ENCODE assay signal across 28 cellular contexts in genomic region chr15:68507447-68507846, GRCh38.
DNase-seq lines count a peak whose midpoint lies in the region; FAIRE-seq and TF ChIP-seq lines count a peak whose summit lies in the region.
"Had no signal": no experiment of that assay in that cellular context is flagged by ENCODE, and none has a peak within 500 bp of the region (broad histone marks: within the 10 kb centered on the region; RNA-seq: fewer than 3 reads in every experiment).

No MANE protein-coding gene starts in this region.

- H2BK5ac ChIP-seq in H9 (ENCODE audit: insufficient read length, low read length) (no peak overlapping the region), H1 (ENCODE audit: low read depth, low read length) (no peak overlapping the region)

- H3K79me2 ChIP-seq in H9 (ENCODE audit: insufficient read depth, low read length) (no peaks in the 10 kb centered on the region), H1 (ENCODE audit: control insufficient read depth in 1 of 2, insufficient read depth in 2 of 2, low read length in 2 of 2) (no peaks in the 10 kb centered on the region)

- H3K27me3 ChIP-seq in H9 (ENCODE audit: insufficient read depth, low read length) (no peaks in the 10 kb centered on the region), H1 (replicated peaks in 1 of 4; ENCODE audit: control insufficient read depth in 3 of 4, extremely low read depth in 1 of 4, insufficient read depth in 3 of 4, low read length in 3 of 4) (no peaks in the 10 kb centered on the region; a peak in 1 of 7 replicates)
- H3K27me3 ChIP-seq: BE2C, MG63 had no signal

- no peak overlapping the region for H4K91ac ChIP-seq in H9 (ENCODE audit: insufficient read length, low read depth, low read length)
- H4K91ac ChIP-seq in H1 (replicated peaks; ENCODE audit: insufficient read length, low read length), result no peak overlapping the region

- H4K20me1 ChIP-seq in H9 (ENCODE audit: control insufficient read depth, insufficient read depth, insufficient read length) (no peaks in the 10 kb centered on the region), H1 (replicated peaks in 1 of 2; ENCODE audit: control insufficient read depth in 1 of 2, insufficient read depth in 2 of 2, low read length in 2 of 2) (no peaks in the 10 kb centered on the region)

- no peak for TF ChIP-seq EP300 in H1 (IDR thresholded peaks at IDR 0.05; ENCODE audit: borderline replicate concordance in 1 of 2, low read depth in 2 of 2, low read length in 2 of 2)

- H3K9me3 Mint-ChIP-seq in H9, result peaks cover 0 to under 1% of the 10 kb centered on the region in 2 experiments; a peak in 1 of 5 replicates
- no peaks in the 10 kb centered on the region for H3K9me3 Mint-ChIP-seq in activated T-helper 1 cell treated with anti-CD3 and anti-CD28 coated beads, Interleukin-12 subunit alpha, Interleukin-12 subunit beta, Interleukin-2, Interleukin-4 antibody, amounts not matched to agents 30 ng/mL and 10 ng/mL and 1 ng/mL, durations not matched to agents 14 hours and 24 hours and 36 hours
- H3K9me3 Mint-ChIP-seq in osteocyte (ENCODE audit: unreplicated experiment), result no peaks in the 10 kb centered on the region
- H3K9me3 Mint-ChIP-seq: CD14-positive monocyte; HFFc6; T-helper 2 cell treated with Interferon-gamma antibody and Interleukin-4, amounts not matched to agents 5 μg/mL and 100 μg/mL, for 36 hours had no signal

- H4K5ac ChIP-seq in H9 (ENCODE audit: insufficient read length, low read depth, low read length) (no peak overlapping the region), H1 (ENCODE audit: insufficient read length, low read depth, low read length) (no peak overlapping the region)

- H2BK20ac ChIP-seq in H9 (ENCODE audit: low read depth, low read length, poor library complexity, severe bottlenecking), result no peak overlapping the region
- 0 out of 2 replicates have a peak overlapping the region, but pooled peaks have one; percentile 21 for H2BK20ac ChIP-seq in H1 (ENCODE audit: low read length)

- no peaks in the 10 kb centered on the region for H3K36me3 ChIP-seq in H1 (ENCODE audit: control insufficient read depth in 2 of 4, insufficient read depth in 4 of 4, low read length in 3 of 4)
- H3K36me3 ChIP-seq: BE2C, MG63 had no signal

- H3K14ac ChIP-seq in H9 (ENCODE audit: insufficient read depth, low read length) (no peak overlapping the region), H1 (ENCODE audit: insufficient read length) (no peak overlapping the region)

- H3K36me3 Mint-ChIP-seq in H9 (ENCODE audit: insufficient read depth in 1 of 3, low read depth in 3 of 3) (peaks cover 0 to 8% (median 0%) of the 10 kb centered on the region in 3 experiments; a peak in 3 of 7 replicates), osteocyte (ENCODE audit: unreplicated experiment) (no peaks in the 10 kb centered on the region)
- no peaks in the 10 kb centered on the region for H3K36me3 Mint-ChIP-seq in activated T-helper 1 cell treated with anti-CD3 and anti-CD28 coated beads, Interleukin-12 subunit alpha, Interleukin-12 subunit beta, Interleukin-2, Interleukin-4 antibody, amounts not matched to agents 30 ng/mL and 10 ng/mL and 1 ng/mL, durations not matched to agents 14 hours and 24 hours and 36 hours (ENCODE audit: low read depth)
- H3K36me3 Mint-ChIP-seq: CD14-positive monocyte had no signal

- TF ChIP-seq CTCF in H9 (conservative IDR thresholded peaks at IDR 0.05) (no peak), H1 (IDR thresholded peaks at IDR 0.05; ENCODE audit: control extremely low read depth in 1 of 3, insufficient read depth in 1 of 3, low read depth in 1 of 3, low read length in 3 of 3) (no peak), osteocyte (IDR thresholded peaks at IDR 0.05) (no peak)

- H3K4me3 Mint-ChIP-seq in H9 (no peak overlapping the region), osteocyte (ENCODE audit: unreplicated experiment) (no peak overlapping the region)
- H3K4me3 Mint-ChIP-seq in activated T-helper 1 cell treated with anti-CD3 and anti-CD28 coated beads, Interleukin-12 subunit alpha, Interleukin-12 subunit beta, Interleukin-2, Interleukin-4 antibody, amounts not matched to agents 30 ng/mL and 10 ng/mL and 1 ng/mL, durations not matched to agents 14 hours and 24 hours and 36 hours, result no peak overlapping the region
- H3K4me3 Mint-ChIP-seq: CD14-positive monocyte; HFFc6; T-helper 2 cell treated with Interferon-gamma antibody and Interleukin-4, amounts not matched to agents 5 μg/mL and 100 μg/mL, for 36 hours had no signal

- H3K4me1 Mint-ChIP-seq in H9 (peaks cover 20 to 28% of the 10 kb centered on the region in 2 experiments), osteocyte (ENCODE audit: unreplicated experiment) (peaks cover 40% of the 10 kb centered on the region)
- H3K4me1 Mint-ChIP-seq in activated T-helper 1 cell treated with anti-CD3 and anti-CD28 coated beads, Interleukin-12 subunit alpha, Interleukin-12 subunit beta, Interleukin-2, Interleukin-4 antibody, amounts not matched to agents 30 ng/mL and 10 ng/mL and 1 ng/mL, durations not matched to agents 14 hours and 24 hours and 36 hours (ENCODE audit: low read depth), result peaks cover 6% of the 10 kb centered on the region

- H3K4me2 ChIP-seq in H9 (ENCODE audit: insufficient read depth, insufficient read length, low read length) (no peak overlapping the region), H1 (ENCODE audit: insufficient read depth in 1 of 2, low read depth in 2 of 2, low read length in 2 of 2) (no peak overlapping the region)

- H3K27me3 Mint-ChIP-seq in H9 (ENCODE audit: low read depth) (peaks cover 15% of the 10 kb centered on the region), osteocyte (ENCODE audit: unreplicated experiment) (no peaks in the 10 kb centered on the region)
- H3K27me3 Mint-ChIP-seq in activated T-helper 1 cell treated with anti-CD3 and anti-CD28 coated beads, Interleukin-12 subunit alpha, Interleukin-12 subunit beta, Interleukin-2, Interleukin-4 antibody, amounts not matched to agents 30 ng/mL and 10 ng/mL and 1 ng/mL, durations not matched to agents 14 hours and 24 hours and 36 hours (ENCODE audit: insufficient read depth), result peaks cover 4% of the 10 kb centered on the region

- H3K4me1 ChIP-seq in H9 (ENCODE audit: insufficient read depth, low read length), result peaks cover 4% of the 10 kb centered on the region; the same call in 1 of the 2 replicates
- peaks cover 0 to 6% (median 4%) of the 10 kb centered on the region in 4 experiments; a peak in 3 of 7 replicates for H3K4me1 ChIP-seq in H1 (replicated peaks in 1 of 4; ENCODE audit: control insufficient read depth in 3 of 4, insufficient read depth in 4 of 4, low read length in 3 of 4)
- H3K4me1 ChIP-seq: BE2C had no signal

- CTCF ChIA-PET in H1 (lab: Charles Lee; ENCODE audit: partially characterized antibody), result interaction anchor here (1.0 to 1.6 kb wide), 4 partner anchors 59 to 201 kb away, joined by 3 to 5 read pairs (median 3); no protein-coding TSS in a partner anchor

- H4K8ac ChIP-seq in H9 (replicated peaks; ENCODE audit: insufficient read length, low read depth, low read length) (no peak overlapping the region), H1 (ENCODE audit: extremely low read depth, insufficient read depth, low read length) (no peak overlapping the region)

- H3K9me3 ChIP-seq in H9 (ENCODE audit: control insufficient read depth, low read depth, low read length) (no peaks in the 10 kb centered on the region), H1 (ENCODE audit: insufficient read depth in 2 of 2, low read depth in 1 of 2, low read length in 1 of 2) (no peaks in the 10 kb centered on the region)
- H3K9me3 ChIP-seq: BE2C, MG63 had no signal

- no peak overlapping the region for H3K4me3 ChIP-seq in H1 (ENCODE audit: extremely low read depth in 1 of 4, insufficient read depth in 2 of 4, low read depth in 3 of 4, low read length in 4 of 4)
- H3K4me3 ChIP-seq: GM12878, MG63 had no signal

- no peak for FAIRE-seq in H1 (lab: Jason Lieb, UNC)
- FAIRE-seq: GM12878, H54 had no signal

- POLR2A ChIA-PET in H1 (lab: Charles Lee; ENCODE audit: partially characterized antibody), result interaction anchor here (1.1 kb wide), 1 partner anchor 118 kb away, joined by 3 read pairs; no protein-coding TSS in a partner anchor

- no peak for TF ChIP-seq RAD21 in H1 (IDR thresholded peaks at IDR 0.05 in 1 of 2, conservative IDR thresholded peaks at IDR 0.05 in 1 of 2; ENCODE audit: low read depth in 2 of 2, low read length in 2 of 2)

- H3K18ac ChIP-seq in H9 (ENCODE audit: insufficient read length, low read depth, low read length) (no peak overlapping the region), H1 (ENCODE audit: extremely low read depth, low read length) (no peak overlapping the region)

- WGBS in H9 (ENCODE audit: extremely low coverage, insufficient read length, low lambda C conversion rate), result no CpG with 5 or more reads among the region's 2 CpGs
- WGBS in H1 (ENCODE audit: extremely low coverage in 1 of 2, insufficient coverage in 1 of 2, insufficient read length in 1 of 2, insufficient replicate concordance in 2 of 2, low coverage in 1 of 2, low lambda C conversion rate in 2 of 2, missing lambda C conversion rate in 1 of 2), 2 experiments, result 92% methylated on average over 2 of the region's 2 CpGs; no CpG with 5 or more reads in 1 of the 2 experiments

- DNase-seq in NCI-H1092 treated with DMSO at 0.1 percent for 48 hours (lab: John Stamatoyannopoulos, UW), result peak; percentile 21
- DNase-seq in NCI-H1092 (lab: John Stamatoyannopoulos, UW), result no peak
- peak; percentile 17 for DNase-seq in H9
- peak; percentile 13 for DNase-seq in NCI-H345 treated with DMSO at 0.1 percent for 48 hours (lab: John Stamatoyannopoulos, UW; ENCODE audit: unreplicated experiment)
- DNase-seq in H1 (ENCODE audit: low read depth in 1 of 2, low spot score in 2 of 2), result peak in 1 of 2 experiments; percentile 19
- no peak for DNase-seq in activated T-helper 1 cell treated with anti-CD3 and anti-CD28 coated beads, Interleukin-12 subunit alpha, Interleukin-12 subunit beta, Interleukin-2, Interleukin-4 antibody, amounts not matched to agents 30 ng/mL and 10 ng/mL and 1 ng/mL, durations not matched to agents 14 hours and 24 hours and 36 hours (ENCODE audit: low spot score)
- DNase-seq in osteocyte (ENCODE audit: extremely low spot score, unreplicated experiment), result no peak
- DNase-seq in erythroblast (lab: John Stamatoyannopoulos, UW), result no peak
- DNase-seq: 8988T, ACHN, BE2C, DMS53, GDM1, HFFc6, IMR-90, KG1, MG63, NCI-H1417 treated with DMSO at 0.1 percent for 48 hours, NCI-H1694 treated with DMSO at 0.1 percent for 48 hours, NCI-H2107, NCI-H510A, NCI-H82, SHP77 treated with DMSO at 0.1 percent for 48 hours, T-helper 1 cell had no signal

- no peaks in the 10 kb centered on the region for H3K23me2 ChIP-seq in H9 (ENCODE audit: insufficient read length, low read depth, low read length, poor library complexity, severe bottlenecking)
- H3K23me2 ChIP-seq in H1 (ENCODE audit: low read depth, low read length), result no peaks in the 10 kb centered on the region

- no peak overlapping the region for H2AK5ac ChIP-seq in H9 (ENCODE audit: insufficient read length, low read length)
- no peak overlapping the region for H2AK5ac ChIP-seq in H1 (ENCODE audit: low read depth, low read length)

- H3K27ac ChIP-seq in H9 (ENCODE audit: insufficient read length, low read depth, low read length), result no peak overlapping the region
- H3K27ac ChIP-seq in H1 (ENCODE audit: low read depth, low read length), result no peak overlapping the region

- no peak for TF ChIP-seq POLR2A in H1 (IDR thresholded peaks at IDR 0.05; ENCODE audit: control extremely low read depth in 1 of 2, low read depth in 2 of 2, low read length in 2 of 2)
- TF ChIP-seq POLR2A in erythroblast (IDR thresholded peaks at IDR 0.05; ENCODE audit: low read length), result no peak

- H3K4ac ChIP-seq in H9 (ENCODE audit: low read depth, low read length) (no peak overlapping the region), H1 (replicated peaks; ENCODE audit: insufficient read length, low read depth, low read length) (no peak overlapping the region)

- intact Hi-C loops in activated T-helper 1 cell treated with anti-CD3 and anti-CD28 coated beads, Interleukin-12 subunit alpha, Interleukin-12 subunit beta, Interleukin-2, Interleukin-4 antibody, amounts not matched to agents 30 ng/mL and 10 ng/mL and 1 ng/mL, durations not matched to agents 14 hours and 24 hours and 36 hours (cut with micrococcal nuclease), result no loop called here

- no peak overlapping the region for H2AFZ ChIP-seq in H9 (ENCODE audit: low read length)
- H2AFZ ChIP-seq in H1 (ENCODE audit: low read length), result no peak overlapping the region

- H2BK120ac ChIP-seq in H9 (ENCODE audit: low read depth, low read length, poor library complexity, severe bottlenecking) (no peak overlapping the region), H1 (replicated peaks; ENCODE audit: low read depth, low read length) (no peak overlapping the region)

- no peaks in the 10 kb centered on the region for H3K79me1 ChIP-seq in H9 (ENCODE audit: insufficient read depth, low read depth, low read length, poor library complexity, severe bottlenecking)
- no peaks in the 10 kb centered on the region for H3K79me1 ChIP-seq in H1 (ENCODE audit: low read depth, low read length)

- H2BK15ac ChIP-seq in H9 (ENCODE audit: low read depth, low read length), result no peak overlapping the region
- H2BK15ac ChIP-seq in H1 (ENCODE audit: low read length), result no peak overlapping the region

- H3K23ac ChIP-seq in H9 (ENCODE audit: insufficient read length, low read depth, low read length) (no peak overlapping the region), H1 (ENCODE audit: insufficient read length) (no peak overlapping the region)

- H3K56ac ChIP-seq in H9 (ENCODE audit: insufficient read length, low read depth, low read length) (no peak overlapping the region), H1 (replicated peaks; ENCODE audit: insufficient read length, low read depth, low read length) (no peak overlapping the region)

- no peak overlapping the region for H2BK12ac ChIP-seq in H9 (ENCODE audit: insufficient read length, low read depth, low read length)
- H2BK12ac ChIP-seq in H1 (ENCODE audit: low read depth, low read length), result no peak overlapping the region

- no peak overlapping the region for H3K27ac Mint-ChIP-seq in H9
- H3K27ac Mint-ChIP-seq in activated T-helper 1 cell treated with anti-CD3 and anti-CD28 coated beads, Interleukin-12 subunit alpha, Interleukin-12 subunit beta, Interleukin-2, Interleukin-4 antibody, amounts not matched to agents 30 ng/mL and 10 ng/mL and 1 ng/mL, durations not matched to agents 14 hours and 24 hours and 36 hours, result no peak overlapping the region
- H3K27ac Mint-ChIP-seq in osteocyte (ENCODE audit: unreplicated experiment), result no peak overlapping the region
- H3K27ac Mint-ChIP-seq: CD14-positive monocyte; HFFc6; T-helper 2 cell treated with Interferon-gamma antibody and Interleukin-4, amounts not matched to agents 5 μg/mL and 100 μg/mL, for 36 hours had no signal

- no peak overlapping the region for H3K9ac ChIP-seq in H9 (ENCODE audit: extremely low read depth, insufficient read length, low read length)
- H3K9ac ChIP-seq in H1 (replicated peaks in 1 of 4; ENCODE audit: extremely low read depth in 1 of 4, low read depth in 3 of 4, low read length in 3 of 4), result no peak overlapping the region

- no peak overlapping the region for H3T11ph ChIP-seq in H9 (ENCODE audit: low read length)

Comparison
In these comparisons a context has a peak if more than half of its experiments do, and no peak if none do; other contexts are left out.
1. DNase-seq: peak in NCI-H1092 treated with DMSO at 0.1 percent for 48 hours (single experiment), H9 (single experiment) and NCI-H345 treated with DMSO at 0.1 percent for 48 hours (single experiment); none in NCI-H1092 (single experiment), activated T-helper 1 cell treated with anti-CD3 and anti-CD28 coated beads, Interleukin-12 subunit alpha, Interleukin-12 subunit beta, Interleukin-2, Interleukin-4 antibody, amounts not matched to agents 30 ng/mL and 10 ng/mL and 1 ng/mL, durations not matched to agents 14 hours and 24 hours and 36 hours (single experiment), osteocyte (single experiment) and erythroblast (0 of 2).